In the genomic region with DNA sequence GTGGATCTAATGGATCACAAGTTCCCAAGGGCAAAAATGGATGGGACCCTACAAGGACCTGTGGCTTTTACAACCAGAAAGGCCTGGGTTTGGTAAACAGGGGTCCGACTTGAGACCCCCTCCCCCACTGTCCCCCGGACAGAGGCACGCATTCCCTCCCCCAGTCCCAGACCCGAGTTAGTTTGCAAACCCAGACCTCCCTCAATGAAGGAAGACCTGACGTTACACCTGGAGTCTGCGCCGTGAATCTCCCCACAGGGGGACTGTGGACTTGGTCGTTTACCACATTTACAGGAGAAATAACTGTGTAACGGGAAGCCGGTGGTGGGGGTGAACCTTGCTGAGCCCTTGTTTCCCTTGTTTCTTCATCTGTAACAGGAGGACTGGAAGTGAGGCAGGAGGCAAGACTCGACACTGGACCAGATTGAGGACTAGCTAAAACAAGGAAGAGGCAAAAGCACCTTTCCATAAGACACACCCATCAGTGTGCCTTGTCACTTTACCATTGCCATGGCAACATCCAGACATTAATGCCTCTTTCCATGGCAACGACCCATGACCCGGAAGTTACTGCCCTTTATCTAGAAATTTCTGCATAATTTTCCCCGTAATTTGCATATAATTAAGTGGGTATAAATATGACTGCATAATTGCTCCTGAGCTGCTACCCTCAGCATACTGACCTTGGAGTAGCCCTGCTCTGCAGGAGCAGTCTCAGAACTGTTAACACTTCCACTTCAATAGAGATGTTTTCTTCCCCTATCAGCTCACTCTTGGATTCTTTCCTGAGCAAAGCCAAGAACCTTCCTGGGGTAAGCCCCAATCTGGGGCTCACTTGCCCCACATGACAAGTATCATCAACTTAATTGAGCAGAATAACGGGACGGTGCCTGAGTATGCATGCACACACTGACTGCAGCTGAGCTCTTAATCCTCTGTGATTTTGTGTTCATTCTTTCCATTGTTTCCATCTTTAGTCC, we compare ENCODE assay signal across 1 cellular context.
TF ChIP-seq lines count a peak whose summit lies in the region.

No MANE protein-coding gene starts in this region.

TF ChIP-seq in GM12878, 131 proteins besides CTCF, POLR2A, EP300 and RAD21:
- TF ChIP-seq, protein P1, sequence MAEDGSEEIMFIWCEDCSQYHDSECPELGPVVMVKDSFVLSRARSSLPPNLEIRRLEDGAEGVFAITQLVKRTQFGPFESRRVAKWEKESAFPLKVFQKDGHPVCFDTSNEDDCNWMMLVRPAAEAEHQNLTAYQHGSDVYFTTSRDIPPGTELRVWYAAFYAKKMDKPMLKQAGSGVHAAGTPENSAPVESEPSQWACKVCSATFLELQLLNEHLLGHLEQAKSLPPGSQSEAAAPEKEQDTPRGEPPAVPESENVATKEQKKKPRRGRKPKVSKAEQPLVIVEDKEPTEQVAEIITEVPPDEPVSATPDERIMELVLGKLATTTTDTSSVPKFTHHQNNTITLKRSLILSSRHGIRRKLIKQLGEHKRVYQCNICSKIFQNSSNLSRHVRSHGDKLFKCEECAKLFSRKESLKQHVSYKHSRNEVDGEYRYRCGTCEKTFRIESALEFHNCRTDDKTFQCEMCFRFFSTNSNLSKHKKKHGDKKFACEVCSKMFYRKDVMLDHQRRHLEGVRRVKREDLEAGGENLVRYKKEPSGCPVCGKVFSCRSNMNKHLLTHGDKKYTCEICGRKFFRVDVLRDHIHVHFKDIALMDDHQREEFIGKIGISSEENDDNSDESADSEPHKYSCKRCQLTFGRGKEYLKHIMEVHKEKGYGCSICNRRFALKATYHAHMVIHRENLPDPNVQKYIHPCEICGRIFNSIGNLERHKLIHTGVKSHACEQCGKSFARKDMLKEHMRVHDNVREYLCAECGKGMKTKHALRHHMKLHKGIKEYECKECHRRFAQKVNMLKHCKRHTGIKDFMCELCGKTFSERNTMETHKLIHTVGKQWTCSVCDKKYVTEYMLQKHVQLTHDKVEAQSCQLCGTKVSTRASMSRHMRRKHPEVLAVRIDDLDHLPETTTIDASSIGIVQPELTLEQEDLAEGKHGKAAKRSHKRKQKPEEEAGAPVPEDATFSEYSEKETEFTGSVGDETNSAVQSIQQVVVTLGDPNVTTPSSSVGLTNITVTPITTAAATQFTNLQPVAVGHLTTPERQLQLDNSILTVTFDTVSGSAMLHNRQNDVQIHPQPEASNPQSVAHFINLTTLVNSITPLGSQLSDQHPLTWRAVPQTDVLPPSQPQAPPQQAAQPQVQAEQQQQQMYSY (CRISPR knock-in tag; IDR thresholded peaks at IDR 0.05) = no peak
- TF ChIP-seq NR2C1 (IDR thresholded peaks at IDR 0.05) (peak; percentile 65), POU2F2 (IDR thresholded peaks at IDR 0.05; ENCODE audit: borderline replicate concordance, low read depth, low read length) (peak; percentile 17; the same call in 1 of the 3 replicates), BMI1 (IDR thresholded peaks at IDR 0.05; ENCODE audit: borderline replicate concordance) (peak; percentile 40; the same call in 1 of the 2 replicates)
- TF ChIP-seq, protein P2, sequence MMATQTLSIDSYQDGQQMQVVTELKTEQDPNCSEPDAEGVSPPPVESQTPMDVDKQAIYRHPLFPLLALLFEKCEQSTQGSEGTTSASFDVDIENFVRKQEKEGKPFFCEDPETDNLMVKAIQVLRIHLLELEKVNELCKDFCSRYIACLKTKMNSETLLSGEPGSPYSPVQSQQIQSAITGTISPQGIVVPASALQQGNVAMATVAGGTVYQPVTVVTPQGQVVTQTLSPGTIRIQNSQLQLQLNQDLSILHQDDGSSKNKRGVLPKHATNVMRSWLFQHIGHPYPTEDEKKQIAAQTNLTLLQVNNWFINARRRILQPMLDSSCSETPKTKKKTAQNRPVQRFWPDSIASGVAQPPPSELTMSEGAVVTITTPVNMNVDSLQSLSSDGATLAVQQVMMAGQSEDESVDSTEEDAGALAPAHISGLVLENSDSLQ (IDR thresholded peaks at IDR 0.05) = peak; percentile 57
